ENCODE assay signal across 28 cellular contexts in the genomic region with DNA sequence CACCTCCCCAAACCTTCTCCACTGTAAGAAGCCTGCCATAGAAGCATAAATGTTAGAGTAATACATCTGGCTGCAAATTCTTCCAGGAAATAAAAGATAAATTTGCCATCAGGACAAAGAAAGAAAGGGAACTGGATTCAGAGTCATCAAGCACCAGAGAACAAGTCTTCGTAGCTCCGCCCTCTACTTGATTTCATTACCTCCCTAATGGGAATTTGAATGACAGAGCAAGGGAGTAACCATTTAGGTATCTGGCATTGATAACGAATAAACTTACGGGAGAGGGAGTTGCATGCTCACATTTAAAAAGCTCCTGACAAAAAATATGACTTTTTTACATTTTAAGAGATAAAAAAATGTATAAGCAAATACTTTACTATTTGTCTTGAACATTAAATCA.
"Had no signal": no experiment of that assay in that cellular context is flagged by ENCODE, and none has a peak within 500 bp of the region (broad histone marks: within the 10 kb centered on the region; RNA-seq: fewer than 3 reads in every experiment).

No MANE protein-coding gene starts in this region.

- H3K27ac Mint-ChIP-seq: activated CD8-positive, alpha-beta T cell treated with anti-CD3 and anti-CD28 coated beads for 36 hours; activated naive CD4-positive, alpha-beta T cell treated with anti-CD3 and anti-CD28 coated beads for 36 hours; activated naive CD4-positive, alpha-beta T cell treated with anti-CD3 and anti-CD28 coated beads, Interleukin-2, amount 50 U/mL, for 24 hours; activated naive CD8-positive, alpha-beta T cell treated with anti-CD3 and anti-CD28 coated beads for 36 hours; activated naive CD8-positive, alpha-beta T cell treated with anti-CD3 and anti-CD28 coated beads, Interleukin-2, amount 50 U/mL, for 24 hours; activated T-helper 1 cell treated with anti-CD3 and anti-CD28 coated beads, Interleukin-12 subunit alpha, Interleukin-12 subunit beta, Interleukin-2, Interleukin-4 antibody, amounts not matched to agents 30 ng/mL and 10 ng/mL and 1 ng/mL, durations not matched to agents 14 hours and 24 hours and 36 hours; activated T-helper 2 cell treated with anti-CD3 and anti-CD28 coated beads, Interferon-gamma antibody, Interleukin-2, Interleukin-4, amounts not matched to agents 10 μg/mL and 5 μg/mL and 100 μg/mL, durations not matched to agents 14 hours and 24 hours and 36 hours had no signal

- H3K4me1 ChIP-seq: adrenal gland, body of pancreas, colonic mucosa, esophagus squamous epithelium, gastroesophageal sphincter had no signal

- H3K4me1 Mint-ChIP-seq: activated naive CD4-positive, alpha-beta T cell treated with anti-CD3 and anti-CD28 coated beads, Interleukin-2, amount 50 U/mL, for 24 hours; activated naive CD8-positive, alpha-beta T cell treated with anti-CD3 and anti-CD28 coated beads for 36 hours; activated naive CD8-positive, alpha-beta T cell treated with anti-CD3 and anti-CD28 coated beads, Interleukin-2, amount 50 U/mL, for 24 hours had no signal

- ATAC-seq: activated CD4-positive, CD25-positive, alpha-beta regulatory T cell treated with anti-CD3 and anti-CD28 coated beads, Interleukin-2, amount 50 U/mL, for 24 hours; activated CD8-positive, alpha-beta T cell treated with anti-CD3 and anti-CD28 coated beads for 36 hours; activated naive CD8-positive, alpha-beta T cell treated with anti-CD3 and anti-CD28 coated beads, Interleukin-2, amount 50 U/mL, for 24 hours; body of pancreas; gastroesophageal sphincter had no signal

- H3K4me3 Mint-ChIP-seq: activated CD8-positive, alpha-beta T cell treated with anti-CD3 and anti-CD28 coated beads for 36 hours; activated naive CD4-positive, alpha-beta T cell treated with anti-CD3 and anti-CD28 coated beads for 36 hours; activated naive CD4-positive, alpha-beta T cell treated with anti-CD3 and anti-CD28 coated beads, Interleukin-2, amount 50 U/mL, for 24 hours; activated naive CD8-positive, alpha-beta T cell treated with anti-CD3 and anti-CD28 coated beads for 36 hours; activated naive CD8-positive, alpha-beta T cell treated with anti-CD3 and anti-CD28 coated beads, Interleukin-2, amount 50 U/mL, for 24 hours; activated T-helper 1 cell treated with anti-CD3 and anti-CD28 coated beads, Interleukin-12 subunit alpha, Interleukin-12 subunit beta, Interleukin-2, Interleukin-4 antibody, amounts not matched to agents 30 ng/mL and 10 ng/mL and 1 ng/mL, durations not matched to agents 14 hours and 24 hours and 36 hours had no signal

- H3K27me3 Mint-ChIP-seq: activated CD8-positive, alpha-beta T cell treated with anti-CD3 and anti-CD28 coated beads for 36 hours; activated naive CD4-positive, alpha-beta T cell treated with anti-CD3 and anti-CD28 coated beads, Interleukin-2, amount 50 U/mL, for 24 hours; activated naive CD8-positive, alpha-beta T cell treated with anti-CD3 and anti-CD28 coated beads for 36 hours; activated naive CD8-positive, alpha-beta T cell treated with anti-CD3 and anti-CD28 coated beads, Interleukin-2, amount 50 U/mL, for 24 hours had no signal

- H3K27ac ChIP-seq: adrenal gland, body of pancreas, colonic mucosa, epithelial cell of prostate, esophagus squamous epithelium, gastroesophageal sphincter had no signal

- DNase-seq: activated CD4-positive, alpha-beta T cell treated with anti-CD3 and anti-CD28 coated beads for 48 hours; activated CD4-positive, alpha-beta T cell treated with anti-CD3 and anti-CD28 coated beads, Interleukin-2, amount 50 U/mL, for 1 hour; activated CD4-positive, alpha-beta T cell treated with anti-CD3 and anti-CD28 coated beads, Interleukin-2, amount 50 U/mL, for 48 hours; activated CD8-positive, alpha-beta memory T cell treated with anti-CD3 and anti-CD28 coated beads for 24 hours; activated CD8-positive, alpha-beta T cell treated with anti-CD3 and anti-CD28 coated beads for 36 hours; activated effector memory CD4-positive, alpha-beta T cell treated with anti-CD3 and anti-CD28 coated beads, Interleukin-2, amount 50 U/mL, for 16 hours; activated naive CD4-positive, alpha-beta T cell treated with anti-CD3 and anti-CD28 coated beads for 36 hours; activated naive CD8-positive, alpha-beta T cell treated with anti-CD3 and anti-CD28 coated beads for 36 hours; activated naive CD8-positive, alpha-beta T cell treated with anti-CD3 and anti-CD28 coated beads, Interleukin-2, amount 50 U/mL, for 24 hours; activated T-cell treated with anti-CD3 and anti-CD28 coated beads, Interleukin-2, amount 50 U/mL, for 1 hour; activated T-cell treated with anti-CD3 and anti-CD28 coated beads, Interleukin-2, amount 50 U/mL, for 48 hours; adrenal gland; amygdala; aorta; body of pancreas; central memory CD4-positive, alpha-beta T cell; cerebellar nuclear complex; colonic mucosa; effector CD8-positive, alpha-beta T cell; esophagus squamous epithelium; foreskin melanocyte; T-helper 2 cell had no signal

- H3K9me3 Mint-ChIP-seq: activated CD8-positive, alpha-beta T cell treated with anti-CD3 and anti-CD28 coated beads for 36 hours; activated naive CD4-positive, alpha-beta T cell treated with anti-CD3 and anti-CD28 coated beads for 36 hours; activated naive CD8-positive, alpha-beta T cell treated with anti-CD3 and anti-CD28 coated beads for 36 hours had no signal

- H3K36me3 Mint-ChIP-seq: activated naive CD4-positive, alpha-beta T cell treated with anti-CD3 and anti-CD28 coated beads, Interleukin-2, amount 50 U/mL, for 24 hours; activated naive CD8-positive, alpha-beta T cell treated with anti-CD3 and anti-CD28 coated beads for 36 hours had no signal

- H3K27me3 ChIP-seq: adrenal gland, body of pancreas, colonic mucosa, esophagus squamous epithelium, gastroesophageal sphincter had no signal

- H3K9me3 ChIP-seq: adrenal gland, body of pancreas, colonic mucosa, esophagus squamous epithelium, gastroesophageal sphincter had no signal

- H3K36me3 ChIP-seq: adrenal gland, colonic mucosa, esophagus squamous epithelium, gastroesophageal sphincter had no signal

- H3K4me3 ChIP-seq: adrenal gland, body of pancreas, colonic mucosa, esophagus squamous epithelium, gastroesophageal sphincter had no signal
